In the genomic region with DNA sequence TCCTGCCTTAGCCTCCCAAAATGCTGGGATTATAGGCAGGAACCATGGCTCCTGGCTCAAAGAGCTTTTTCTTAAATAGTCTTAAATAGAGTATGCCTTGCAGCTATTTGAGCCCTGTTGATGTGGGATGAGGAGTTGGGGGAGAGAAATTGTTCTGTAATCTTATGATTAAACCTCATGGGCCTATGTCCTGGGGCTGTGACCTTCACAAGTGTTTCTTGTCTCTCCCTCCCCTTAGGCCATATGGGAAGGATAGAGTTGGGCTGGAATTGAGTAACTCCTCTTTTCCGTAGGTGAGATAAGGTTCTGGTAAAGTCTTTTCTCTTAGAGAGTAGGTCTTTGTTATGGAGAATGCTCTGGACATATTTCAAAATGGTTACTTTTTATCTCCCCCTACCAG, we compare ENCODE assay signal across 5 cellular contexts.
"Had no signal": no experiment of that assay in that cellular context is flagged by ENCODE, and none has a peak within 500 bp of the region (broad histone marks: within the 10 kb centered on the region; RNA-seq: fewer than 3 reads in every experiment).

No MANE protein-coding gene starts in this region.

- H3K4me3 ChIP-seq: GM23248, HAP-1 had no signal

- DNase-seq: GM23248, GOT3, H7, HFFc6 had no signal
